ENCODE assay signal across 23 cellular contexts in genomic region chr11:73513707-73514106, GRCh38.
A peak's percentile ranks its signal among the peaks of the same experiment; 100 is the strongest.
DNase-seq lines count a peak whose midpoint lies in the region; ATAC-seq and TF ChIP-seq lines count a peak whose summit lies in the region.
"Had no signal": no experiment of that assay in that cellular context is flagged by ENCODE, and none has a peak within 500 bp of the region (broad histone marks: within the 10 kb centered on the region; RNA-seq: fewer than 3 reads in every experiment).

No MANE protein-coding gene starts in this region.

- no peak overlapping the region for H2AFZ ChIP-seq in mammary epithelial cell (ENCODE audit: low read depth, low read length)
- no peak overlapping the region for H2AFZ ChIP-seq in PC-3 (ENCODE audit: low read length)

- POLR2A ChIA-PET in PC-3 (lab: Charles Lee; ENCODE audit: unreplicated experiment), result no interaction called here

- no peak for TF ChIP-seq POLR2A in breast epithelium (IDR thresholded peaks at IDR 0.05)

- in situ Hi-C loops in mammary epithelial cell (cut with MboI; ENCODE audit: low sequenced_read_pairs in 2 of 2), result no loop called here

- H4K20me1 ChIP-seq in mammary epithelial cell (ENCODE audit: insufficient read depth, low read length) (no peaks in the 10 kb centered on the region), PC-3 (ENCODE audit: low read length) (no peaks in the 10 kb centered on the region)
- H4K20me1 ChIP-seq: BLaER1 had no signal

- 64% methylated on average over 2 of the region's 2 CpGs for WGBS in mammary epithelial cell (ENCODE audit: low coverage, missing lambda C conversion rate)

- H3K79me2 ChIP-seq in mammary epithelial cell (ENCODE audit: insufficient read depth, low read length) (peaks cover under 1% of the 10 kb centered on the region), PC-3 (ENCODE audit: low read length) (no peaks in the 10 kb centered on the region)

- no peak overlapping the region for H3K9ac ChIP-seq in mammary epithelial cell (ENCODE audit: insufficient read depth, low read length)
- H3K9ac ChIP-seq in PC-3 (ENCODE audit: low read length), result no peak overlapping the region
- H3K9ac ChIP-seq: BLaER1 had no signal

- no peaks in the 10 kb centered on the region for H3K4me1 ChIP-seq in mammary epithelial cell (ENCODE audit: insufficient read depth, low read length)
- H3K4me1 ChIP-seq in breast epithelium, result no peaks in the 10 kb centered on the region
- H3K4me1 ChIP-seq in PC-3 (ENCODE audit: insufficient read depth, low read length), result peaks cover 19% of the 10 kb centered on the region
- H3K4me1 ChIP-seq: BE2C had no signal

- H3K9me2 ChIP-seq in PC-3 (replicated peaks; ENCODE audit: low read length), result no peaks in the 10 kb centered on the region

- H3K27ac ChIP-seq in mammary epithelial cell (ENCODE audit: insufficient read depth, low read depth, low read length), result no peak overlapping the region
- no peak overlapping the region for H3K27ac ChIP-seq in breast epithelium
- no peak overlapping the region for H3K27ac ChIP-seq in PC-3 (ENCODE audit: low read length)
- H3K27ac ChIP-seq: 22Rv1, BLaER1 had no signal

- intact Hi-C loops in mammary epithelial cell (cut with micrococcal nuclease) (no loop called here), breast epithelium (cut with DNase I; ENCODE audit: low total_unique reads) (loop anchor here (10.0 kb wide), 1 partner anchor 109 kb away; no protein-coding TSS in a partner anchor), PC-3 (cut with micrococcal nuclease) (no loop called here)

- H3K36me3 ChIP-seq in mammary epithelial cell (ENCODE audit: insufficient read depth, low read length) (no peaks in the 10 kb centered on the region), breast epithelium (no peaks in the 10 kb centered on the region), PC-3 (ENCODE audit: low read depth, low read length) (no peaks in the 10 kb centered on the region)
- H3K36me3 ChIP-seq: BE2C had no signal

- peak; percentile 26; the same call in 1 of the 2 replicates for ATAC-seq in PC-3
- ATAC-seq: GM12878 had no signal

- no peaks in the 10 kb centered on the region for H3K27me3 ChIP-seq in mammary epithelial cell (ENCODE audit: insufficient read depth, low read length)
- H3K27me3 ChIP-seq in breast epithelium, result no peaks in the 10 kb centered on the region
- H3K27me3 ChIP-seq in PC-3 (ENCODE audit: low read length), result no peaks in the 10 kb centered on the region
- H3K27me3 ChIP-seq: BE2C, BLaER1 had no signal

- CTCF ChIA-PET in mammary epithelial cell (lab: Charles Lee; ENCODE audit: low non-redundant PET) (no interaction called here), PC-3 (lab: Charles Lee) (interaction anchor here (0.5 to 0.7 kb wide), 2 partner anchors 24 to 1240 kb away, joined by 9 to 15 read pairs; no protein-coding TSS in a partner anchor)

- dilution Hi-C loops in mammary epithelial cell (cut with HindIII; ENCODE audit: low sequenced_read_pairs), result no loop called here

- DNase-seq in mammary epithelial cell (peak; percentile 17), breast epithelium (ENCODE audit: low spot score in 2 of 2) (no peak), PC-3 (peak; percentile 52), epithelial cell of esophagus (ENCODE audit: low read depth) (peak; percentile 21), kidney glomerular epithelial cell (lab: John Stamatoyannopoulos, UW) (no peak)
- DNase-seq in activated CD8-positive, alpha-beta memory T cell treated with anti-CD3 and anti-CD28 coated beads for 24 hours, result no peak
- DNase-seq: ACHN; BE2C; C1 segment of cervical spinal cord; CD4-positive, alpha-beta memory T cell; CD4-positive, CD25-positive, alpha-beta regulatory T cell; CD8-positive, alpha-beta memory T cell; COR-L47; DMS 273 treated with DMSO at 0.1 percent for 48 hours; DMS153; DMS53; DMS79; DND-41; EL; GDM1 had no signal

- no peak for TF ChIP-seq CTCF in mammary epithelial cell (conservative IDR thresholded peaks at IDR 0.05 in 1 of 2, IDR thresholded peaks at IDR 0.05 in 1 of 2; ENCODE audit: extremely low read depth in 1 of 2, insufficient read depth in 1 of 2, low read depth in 1 of 2, low read length in 2 of 2)
- TF ChIP-seq CTCF in breast epithelium (IDR thresholded peaks at IDR 0.05), result no peak
- no peak for TF ChIP-seq CTCF in PC-3 (conservative IDR thresholded peaks at IDR 0.05; ENCODE audit: low read depth, low read length)
- TF ChIP-seq CTCF in epithelial cell of esophagus (IDR thresholded peaks at IDR 0.05; ENCODE audit: insufficient read depth, low read depth, low read length, missing control alignments), result no peak

- no peaks in the 10 kb centered on the region for H3K9me3 ChIP-seq in mammary epithelial cell (replicated peaks; ENCODE audit: insufficient read depth, low read length)
- H3K9me3 ChIP-seq in breast epithelium, result no peaks in the 10 kb centered on the region
- no peaks in the 10 kb centered on the region for H3K9me3 ChIP-seq in PC-3 (ENCODE audit: low read length)
- H3K9me3 ChIP-seq: BE2C had no signal

- BruUV-seq in mammary epithelial cell (replicated peaks; lab: Mats Ljungman, UMichigan) (no TSS peak), PC-3 (replicated peaks; lab: Mats Ljungman, UMichigan) (no TSS peak)

- H3K4me2 ChIP-seq in mammary epithelial cell (ENCODE audit: insufficient read depth, low read depth, low read length), result no peak overlapping the region
- H3K4me2 ChIP-seq in PC-3 (ENCODE audit: low read length), result no peak overlapping the region
- H3K4me2 ChIP-seq: BLaER1 had no signal

- no peaks in the 10 kb centered on the region for H3F3A ChIP-seq in PC-3 (ENCODE audit: low read length, unreplicated experiment)

- H3K4me3 ChIP-seq in mammary epithelial cell (replicated peaks in 1 of 3; ENCODE audit: insufficient read depth in 1 of 3, low read depth in 2 of 3, low read length in 3 of 3) (no peak overlapping the region), breast epithelium (no peak overlapping the region), PC-3 (ENCODE audit: low read length) (no peak overlapping the region), epithelial cell of esophagus (ENCODE audit: low read length) (no peak overlapping the region)
- H3K4me3 ChIP-seq: BLaER1, GM12878 had no signal

Comparison
In these comparisons a context has a peak if more than half of its experiments do, and no peak if none do; other contexts are left out.
1. DNase-seq: peak in mammary epithelial cell (single experiment), PC-3 (single experiment) and epithelial cell of esophagus (single experiment); none in breast epithelium (0 of 2), kidney glomerular epithelial cell (single experiment) and activated CD8-positive, alpha-beta memory T cell treated with anti-CD3 and anti-CD28 coated beads for 24 hours (single experiment).